ENCODE assay signal across 8 cellular contexts in genomic region chr1:155966135-155966534, GRCh38. TPM values are rescaled to one million over a fixed set of nuclear protein-coding genes. Genes with fewer than 3 reads are reported as not detected.
DNase-seq lines count a peak whose midpoint lies in the region; ATAC-seq and TF ChIP-seq lines count a peak whose summit lies in the region.
"Had no signal": no experiment of that assay in that cellular context is flagged by ENCODE, and none has a peak within 500 bp of the region (broad histone marks: within the 10 kb centered on the region; RNA-seq: fewer than 3 reads in every experiment).

No MANE protein-coding gene starts in this region.

- no peaks in the 10 kb centered on the region for H3K27me3 Mint-ChIP-seq in activated naive CD8-positive, alpha-beta T cell treated with anti-CD3 and anti-CD28 coated beads for 36 hours
- no peaks in the 10 kb centered on the region for H3K27me3 Mint-ChIP-seq in naive thymus-derived CD8-positive, alpha-beta T cell

- DNase-seq in GM12864 (ENCODE audit: low read depth) (no peak), DMS 273 (lab: John Stamatoyannopoulos, UW; ENCODE audit: unreplicated experiment) (no peak)
- no peak for DNase-seq in activated naive CD8-positive, alpha-beta T cell treated with anti-CD3 and anti-CD28 coated beads for 36 hours
- peak in 1 of 10 donors; percentile 56 for DNase-seq in naive thymus-derived CD8-positive, alpha-beta T cell
- no peak for DNase-seq in stimulated activated CD4-positive, alpha-beta T cell treated with anti-CD3 and anti-CD28 coated beads, Interleukin-2, amount 100 ng/mL, for 24 hours
- DNase-seq: mesendoderm; stimulated activated naive CD4-positive, alpha-beta T cell had no signal

- H3K4me3 Mint-ChIP-seq in activated naive CD8-positive, alpha-beta T cell treated with anti-CD3 and anti-CD28 coated beads for 36 hours, result no peak overlapping the region
- peak overlapping the region in 9 of 10 donors; percentile 48 to 89 (median 79) for H3K4me3 Mint-ChIP-seq in naive thymus-derived CD8-positive, alpha-beta T cell

- H3K9me3 Mint-ChIP-seq in activated naive CD8-positive, alpha-beta T cell treated with anti-CD3 and anti-CD28 coated beads for 36 hours, result no peaks in the 10 kb centered on the region
- no peaks in the 10 kb centered on the region for H3K9me3 Mint-ChIP-seq in naive thymus-derived CD8-positive, alpha-beta T cell

- peaks cover 58% of the 10 kb centered on the region for H3K4me1 Mint-ChIP-seq in activated naive CD8-positive, alpha-beta T cell treated with anti-CD3 and anti-CD28 coated beads for 36 hours
- peaks cover 46 to 76% (median 64%) of the 10 kb centered on the region in 4 donors for H3K4me1 Mint-ChIP-seq in naive thymus-derived CD8-positive, alpha-beta T cell

- POLR2A ChIA-PET in naive thymus-derived CD8-positive, alpha-beta T cell (lab: Charles Lee), result interaction anchor here (1.2 to 31.8 kb wide), 4 partner anchors 3 to 24 kb away, joined by 3 to 612 read pairs (median 309); partner anchors contain the start of gene ARHGEF2

- ATAC-seq in naive thymus-derived CD8-positive, alpha-beta T cell, result peak in 1 of 2 donors; percentile 16
- no peak for ATAC-seq in HG02852 (IDR thresholded peaks at IDR 0.05; ENCODE audit: unreplicated experiment)

- no peak overlapping the region for H3K4me3 ChIP-seq in GM12864 (ENCODE audit: low read depth, low read length)

- peak overlapping the region; percentile 85 for H3K27ac Mint-ChIP-seq in activated naive CD8-positive, alpha-beta T cell treated with anti-CD3 and anti-CD28 coated beads for 36 hours
- peak overlapping the region; percentile 89 to 96 (median 93) for H3K27ac Mint-ChIP-seq in naive thymus-derived CD8-positive, alpha-beta T cell

- TF ChIP-seq CTCF in GM12864 (IDR thresholded peaks at IDR 0.05; ENCODE audit: low read depth, low read length, missing control alignments), result peak; percentile 31

- peaks cover 55% of the 10 kb centered on the region for H3K36me3 Mint-ChIP-seq in activated naive CD8-positive, alpha-beta T cell treated with anti-CD3 and anti-CD28 coated beads for 36 hours
- peaks cover 0 to 87% (median 2%) of the 10 kb centered on the region in 3 donors for H3K36me3 Mint-ChIP-seq in naive thymus-derived CD8-positive, alpha-beta T cell

RNA-seq across cellular contexts. Expression of gene ARHGEF2, which starts 12.2 kb away (rescaled TPM):
- 100 to 1,000 TPM; 135 to 148 TPM for total RNA-seq in activated naive CD8-positive, alpha-beta T cell treated with anti-CD3 and anti-CD28 coated beads for 36 hours
- 100 to 1,000 TPM; 204 to 210 TPM for total RNA-seq in naive thymus-derived CD8-positive, alpha-beta T cell
- 10 to 100 TPM; 13.8 to 22.0 (median 15.8) TPM for polyA plus RNA-seq in naive thymus-derived CD8-positive, alpha-beta T cell

RNA-seq across cellular contexts. Expression of gene RXFP4, which starts 24.7 kb away (rescaled TPM):
- total RNA-seq in activated naive CD8-positive, alpha-beta T cell treated with anti-CD3 and anti-CD28 coated beads for 36 hours, result under 1 TPM in 1 of 2 experiments, not detected in 1; 0.16 TPM
- not detected for total RNA-seq in naive thymus-derived CD8-positive, alpha-beta T cell
- polyA plus RNA-seq in naive thymus-derived CD8-positive, alpha-beta T cell, result under 1 TPM in 1 of 3 donors, not detected in 2; 0.46 TPM

RNA-seq across cellular contexts. Expression of gene KHDC4, which starts 31.9 kb away (rescaled TPM):
- total RNA-seq in activated naive CD8-positive, alpha-beta T cell treated with anti-CD3 and anti-CD28 coated beads for 36 hours, result 10 to 100 TPM; 53.2 to 54.7 TPM
- total RNA-seq in naive thymus-derived CD8-positive, alpha-beta T cell, result 100 to 1,000 TPM; 109 to 110 TPM
- polyA plus RNA-seq in naive thymus-derived CD8-positive, alpha-beta T cell, result 1 to 10 TPM; 5.0 to 7.2 (median 6.5) TPM

RNA-seq across cellular contexts. Expression of gene SSR2, which starts 54.6 kb away (rescaled TPM):
- total RNA-seq in activated naive CD8-positive, alpha-beta T cell treated with anti-CD3 and anti-CD28 coated beads for 36 hours, result 100 to 1,000 TPM; 155 TPM
- 100 to 1,000 TPM; 199 to 218 TPM for total RNA-seq in naive thymus-derived CD8-positive, alpha-beta T cell
- polyA plus RNA-seq in naive thymus-derived CD8-positive, alpha-beta T cell, result 100 to 1,000 TPM; 345 to 396 (median 347) TPM

RNA-seq across cellular contexts. Expression of gene RIT1, which starts 55.0 kb away (rescaled TPM):
- total RNA-seq in activated naive CD8-positive, alpha-beta T cell treated with anti-CD3 and anti-CD28 coated beads for 36 hours, result 10 to 100 TPM; 19.4 to 20.0 TPM
- 10 to 100 TPM; 39.2 to 42.5 TPM for total RNA-seq in naive thymus-derived CD8-positive, alpha-beta T cell
- 10 to 100 TPM; 16.4 to 18.0 (median 17.0) TPM for polyA plus RNA-seq in naive thymus-derived CD8-positive, alpha-beta T cell
